Comparison of ENCODE assay signal across 24 cellular contexts in the genomic region with DNA sequence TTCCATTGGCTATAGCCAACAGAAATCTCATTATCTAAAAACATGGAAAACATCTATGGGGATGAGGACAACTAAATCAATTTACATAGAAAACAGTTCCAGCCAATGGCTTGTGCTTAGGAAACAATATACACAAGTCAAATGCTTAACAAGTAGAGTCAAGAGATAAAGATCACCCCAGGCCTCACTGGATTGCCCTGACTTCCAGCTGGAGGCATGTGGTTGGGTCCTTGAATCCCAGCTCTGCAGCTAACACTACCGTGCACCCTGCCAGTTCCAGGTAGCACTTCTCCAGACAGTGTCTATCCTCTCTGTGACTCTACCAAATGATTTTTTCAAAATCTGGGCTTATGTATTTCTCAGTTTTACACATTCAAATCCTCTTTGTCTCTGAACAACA.
"Had no signal": no experiment of that assay in that cellular context is flagged by ENCODE, and none has a peak within 500 bp of the region (broad histone marks: within the 10 kb centered on the region; RNA-seq: fewer than 3 reads in every experiment).

No MANE protein-coding gene starts in this region.

- H3K36me3 ChIP-seq: MG63 had no signal

- ATAC-seq: HepG2 had no signal

- H3K27ac ChIP-seq: SJSA1, SK-N-MC had no signal

- H3K4me1 ChIP-seq: SJSA1 had no signal

- H3K27me3 ChIP-seq: MG63, SJSA1 had no signal

- H3K9me3 ChIP-seq: MG63, SJSA1 had no signal

- H3K4me3 ChIP-seq: MG63, SJSA1, SK-N-MC had no signal

- DNase-seq: IMR-90, Karpas-422, KG1, MG63, NCI-H1092, NCI-H1105 treated with DMSO at 0.1 percent for 48 hours, NCI-H1436, NCI-H187, NCI-H2029, NCI-H2081 treated with DMSO at 0.1 percent for 48 hours, NCI-H2171, NCI-H226, NCI-H446, NCI-H510A, NCI-H524 treated with DMSO at 0.1 percent for 48 hours, NCI-H69, NCI-H774, Right ventricle myocardium superior, RPMI8226, SIG-M5, SW 1271 had no signal
